14 cellular contexts compared by ENCODE assay signal in genomic region chr4:184153781-184154542, GRCh38.
"Had no signal": no experiment of that assay in that cellular context is flagged by ENCODE, and none has a peak within 500 bp of the region (broad histone marks: within the 10 kb centered on the region; RNA-seq: fewer than 3 reads in every experiment).

No MANE protein-coding gene starts in this region.

- H3K27me3 ChIP-seq: cardiac muscle cell, transverse colon had no signal

- H3K27ac ChIP-seq: cardiac muscle cell had no signal

- H3K36me3 ChIP-seq: cardiac muscle cell, transverse colon had no signal

- H3K4me3 ChIP-seq: cardiac muscle cell, lung, transverse colon had no signal

- DNase-seq: activated CD4-positive, alpha-beta memory T cell treated with anti-CD3 and anti-CD28 coated beads for 36 hours; activated CD4-positive, alpha-beta T cell treated with anti-CD3 and anti-CD28 coated beads for 48 hours; activated effector memory CD4-positive, alpha-beta T cell treated with Interleukin-2 at 50 U/mL for 16 hours; activated naive CD4-positive, alpha-beta T cell treated with anti-CD3 and anti-CD28 coated beads for 36 hours; activated T-cell treated with anti-CD3 and anti-CD28 coated beads, Interleukin-2, amount 50 U/mL, for 48 hours; effector CD8-positive, alpha-beta T cell; erythroblast; naive thymus-derived CD4-positive, alpha-beta T cell; stimulated activated CD4-positive, alpha-beta T cell treated with anti-CD3 and anti-CD28 coated beads, Interleukin-1b, Interleukin-23, amount 100 ng/mL, for 48 hours; substantia nigra; T-helper 17 cell; transverse colon had no signal

- ATAC-seq: naive thymus-derived CD4-positive, alpha-beta T cell; T-helper 17 cell had no signal

- H3K9me3 ChIP-seq: transverse colon had no signal
